In genomic region chr3:46922871-46923558, GRCh38 we compare ENCODE assay signal across 1 cellular context.
TF ChIP-seq lines count a peak whose summit lies in the region.

No MANE protein-coding gene starts in this region.

TF ChIP-seq in A549, 52 proteins besides CTCF, POLR2A, EP300 and RAD21:
- TF ChIP-seq REST (IDR thresholded peaks at IDR 0.05), result no peak
- TF ChIP-seq ZSCAN20 (CRISPR knock-in tag; IDR thresholded peaks at IDR 0.05), result no peak
- TF ChIP-seq ZFP36 (IDR thresholded peaks at IDR 0.05; ENCODE audit: borderline replicate concordance, partially characterized antibody), result no peak
- TF ChIP-seq RFX5 (IDR thresholded peaks at IDR 0.05), result no peak
- no peak for TF ChIP-seq MAX (IDR thresholded peaks at IDR 0.05)
- TF ChIP-seq JUN (IDR thresholded peaks at IDR 0.05), result no peak
- no peak for TF ChIP-seq HDAC2 (IDR thresholded peaks at IDR 0.05)
- no peak for TF ChIP-seq HOXB5 (CRISPR knock-in tag; IDR thresholded peaks at IDR 0.05)
- TF ChIP-seq EHF (CRISPR knock-in tag; IDR thresholded peaks at IDR 0.05), result no peak
- TF ChIP-seq TFCP2L1 (CRISPR knock-in tag; IDR thresholded peaks at IDR 0.05), result no peak
- no peak for TF ChIP-seq POLR2AphosphoS2 (conservative IDR thresholded peaks at IDR 0.05; ENCODE audit: low read length)
- no peak for TF ChIP-seq HES2 (IDR thresholded peaks at IDR 0.05)
- TF ChIP-seq ELK1 (IDR thresholded peaks at IDR 0.05; ENCODE audit: low read depth, low read length), result no peak
